ENCODE assay signal across 12 cellular contexts in genomic region chr14:38616959-38617358, GRCh38.
DNase-seq lines count a peak whose midpoint lies in the region; ATAC-seq and TF ChIP-seq lines count a peak whose summit lies in the region.
"Had no signal": no experiment of that assay in that cellular context is flagged by ENCODE, and none has a peak within 500 bp of the region (broad histone marks: within the 10 kb centered on the region; RNA-seq: fewer than 3 reads in every experiment).

No MANE protein-coding gene starts in this region.

- H3K9me3 Mint-ChIP-seq in activated CD4-positive, alpha-beta T cell treated with anti-CD3 and anti-CD28 coated beads, Interleukin-2, amount 10 ng/mL, durations not matched to agents 7 days and 5 days, result peaks cover 3% of the 10 kb centered on the region
- H3K9me3 Mint-ChIP-seq: activated naive CD4-positive, alpha-beta T cell treated with anti-CD3 and anti-CD28 coated beads for 36 hours had no signal

- peak; percentile 28 to 66 for ATAC-seq in upper lobe of left lung (ENCODE audit: low FRiP score in 2 of 2)

- no peaks in the 10 kb centered on the region for H3K4me1 Mint-ChIP-seq in activated CD4-positive, alpha-beta T cell treated with anti-CD3 and anti-CD28 coated beads, Interleukin-2, amount 10 ng/mL, durations not matched to agents 7 days and 5 days

- CTCF ChIA-PET in activated CD4-positive, alpha-beta T cell treated with anti-CD3 and anti-CD28 coated beads, Interleukin-2, amount 10 ng/mL, durations not matched to agents 7 days and 5 days (lab: Charles Lee), result no interaction called here

- in situ Hi-C loops in GM13977 (cut with MboI; ENCODE audit: low pct_unique_long_range_greater_than_20kb, low sequenced_read_pairs, unreplicated experiment), result no loop called here

- H3K4me3 Mint-ChIP-seq in activated CD4-positive, alpha-beta T cell treated with anti-CD3 and anti-CD28 coated beads, Interleukin-2, amount 10 ng/mL, durations not matched to agents 7 days and 5 days, result no peak overlapping the region
- H3K4me3 Mint-ChIP-seq: activated naive CD4-positive, alpha-beta T cell treated with anti-CD3 and anti-CD28 coated beads for 36 hours had no signal

- no peaks in the 10 kb centered on the region for H3K36me3 ChIP-seq in upper lobe of left lung

- H3K27ac ChIP-seq in upper lobe of left lung, result no peak overlapping the region
- H3K27ac ChIP-seq: parathyroid adenoma, SK-N-MC had no signal

- H3K36me3 Mint-ChIP-seq in activated CD4-positive, alpha-beta T cell treated with anti-CD3 and anti-CD28 coated beads, Interleukin-2, amount 10 ng/mL, durations not matched to agents 7 days and 5 days (ENCODE audit: low read depth), result no peaks in the 10 kb centered on the region

- H3K4me3 ChIP-seq in foreskin fibroblast (ENCODE audit: low read depth in 1 of 2, low read length in 2 of 2) (no peak overlapping the region), upper lobe of left lung (no peak overlapping the region)
- H3K4me3 ChIP-seq: SK-N-MC had no signal

- H3K27me3 ChIP-seq in upper lobe of left lung, result no peaks in the 10 kb centered on the region

- TF ChIP-seq CTCF in foreskin fibroblast (IDR thresholded peaks at IDR 0.05; ENCODE audit: low read depth, low read length) (no peak), upper lobe of left lung (IDR thresholded peaks at IDR 0.05) (no peak), GM13977 (IDR thresholded peaks at IDR 0.05; ENCODE audit: extremely low read depth, insufficient read depth, missing control alignments) (no peak)

- no peak for TF ChIP-seq EP300 in upper lobe of left lung (IDR thresholded peaks at IDR 0.05)

- DNase-seq in NCI-H82 (lab: John Stamatoyannopoulos, UW) (peak; percentile 9), NCI-H82 treated with DMSO at 0.1 percent for 48 hours (lab: John Stamatoyannopoulos, UW; ENCODE audit: unreplicated experiment) (no peak), NCI-H226 (peak; percentile 16), foreskin fibroblast (peak; percentile 10 to 36), upper lobe of left lung (peak in 1 of 2 donors; percentile 67), GM13977 (ENCODE audit: low spot score) (no peak)
- no peak for DNase-seq in effector CD4-positive, alpha-beta T cell
- DNase-seq in activated CD4-positive, alpha-beta T cell treated with anti-CD3 and anti-CD28 coated beads, Interleukin-2, amount 10 ng/mL, durations not matched to agents 7 days and 5 days, result no peak
- DNase-seq: activated naive CD4-positive, alpha-beta T cell treated with anti-CD3 and anti-CD28 coated beads for 36 hours; stimulated activated CD4-positive, alpha-beta T cell treated with anti-CD3 and anti-CD28 coated beads, Interleukin-12 subunit alpha, Interleukin-12 subunit beta, amount 100 ng/mL, for 4 hours had no signal

- peaks cover 2% of the 10 kb centered on the region for H3K27me3 Mint-ChIP-seq in activated CD4-positive, alpha-beta T cell treated with anti-CD3 and anti-CD28 coated beads, Interleukin-2, amount 10 ng/mL, durations not matched to agents 7 days and 5 days

- no peak overlapping the region for H3K27ac Mint-ChIP-seq in activated CD4-positive, alpha-beta T cell treated with anti-CD3 and anti-CD28 coated beads, Interleukin-2, amount 10 ng/mL, durations not matched to agents 7 days and 5 days
- H3K27ac Mint-ChIP-seq: activated naive CD4-positive, alpha-beta T cell treated with anti-CD3 and anti-CD28 coated beads for 36 hours had no signal

- POLR2A ChIA-PET in activated CD4-positive, alpha-beta T cell treated with anti-CD3 and anti-CD28 coated beads, Interleukin-2, amount 10 ng/mL, durations not matched to agents 7 days and 5 days (lab: Charles Lee), result no interaction called here

- no peak for TF ChIP-seq POLR2A in upper lobe of left lung (IDR thresholded peaks at IDR 0.05)

- H3K9me3 ChIP-seq in upper lobe of left lung, result no peaks in the 10 kb centered on the region

- no peaks in the 10 kb centered on the region for H3K4me1 ChIP-seq in upper lobe of left lung
- H3K4me1 ChIP-seq: parathyroid adenoma had no signal

- WGBS in upper lobe of left lung, 2 donors, result 65 to 68% methylated on average over 3 to 4 of the region's 4 CpGs

Comparison
In these comparisons a context has a peak if more than half of its experiments do, and no peak if none do; other contexts are left out.
1. DNase-seq: peak in NCI-H82 (single experiment), NCI-H226 (single experiment) and foreskin fibroblast (2 of 2); none in NCI-H82 treated with DMSO at 0.1 percent for 48 hours (single experiment), effector CD4-positive, alpha-beta T cell (single experiment), GM13977 (single experiment) and activated CD4-positive, alpha-beta T cell treated with anti-CD3 and anti-CD28 coated beads, Interleukin-2, amount 10 ng/mL, durations not matched to agents 7 days and 5 days (single experiment).